8 cellular contexts compared by ENCODE assay signal in the genomic region with DNA sequence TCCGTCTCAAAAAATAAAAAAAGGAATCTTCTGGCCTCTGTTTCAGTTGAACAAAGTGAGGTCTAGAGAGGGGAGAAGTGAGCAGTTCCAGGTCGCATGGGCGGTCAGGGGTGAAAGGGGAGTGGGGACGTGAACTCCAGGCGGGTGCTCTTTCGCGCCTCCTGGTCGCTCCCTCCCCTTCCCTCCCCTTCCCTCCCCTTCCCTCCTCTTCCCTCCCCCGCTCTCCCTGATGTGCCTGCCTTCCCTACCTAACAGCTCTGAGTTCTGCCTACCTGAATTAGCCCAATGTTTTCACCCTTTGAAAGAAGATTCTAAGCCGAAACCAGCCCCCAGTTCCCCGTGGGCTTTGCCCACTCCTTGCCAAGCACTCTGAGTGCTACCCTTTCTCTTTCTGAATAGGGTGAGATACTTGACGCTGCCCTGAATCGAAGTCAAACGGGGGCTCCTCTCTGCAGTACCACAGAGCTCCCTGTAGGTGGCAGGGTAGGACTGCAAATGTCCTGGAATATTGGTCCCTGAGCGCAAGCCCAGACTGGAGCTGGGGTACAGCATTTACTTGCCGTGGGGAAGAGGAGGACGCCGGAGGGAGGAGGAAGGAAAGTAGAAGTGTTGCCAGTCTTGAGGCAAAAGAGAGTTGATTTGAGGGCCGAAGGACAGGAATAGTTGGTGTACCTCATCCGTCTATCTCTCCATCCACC.
DNase-seq lines count a peak whose midpoint lies in the region; ATAC-seq, FAIRE-seq and TF ChIP-seq lines count a peak whose summit lies in the region.
"Not testable (repeated sequence)": the region's sequence is repeated elsewhere in the genome, so short reads cannot be mapped to it uniquely, and the experiment has no call there.

No MANE protein-coding gene starts in this region.

- ATAC-seq in activated naive CD8-positive, alpha-beta T cell treated with anti-CD3 and anti-CD28 coated beads, Interleukin-2, amount 10 ng/mL, durations not matched to agents 7 days and 5 days (ENCODE audit: low read depth), result peak; percentile 75

- POLR2A ChIA-PET in activated naive CD8-positive, alpha-beta T cell treated with anti-CD3 and anti-CD28 coated beads, Interleukin-2, amount 10 ng/mL, durations not matched to agents 7 days and 5 days (lab: Charles Lee), result not testable (repeated sequence)

- H3K9me3 Mint-ChIP-seq in activated naive CD8-positive, alpha-beta T cell treated with anti-CD3 and anti-CD28 coated beads, Interleukin-2, amount 10 ng/mL, durations not matched to agents 7 days and 5 days; glutamatergic neuron (ENCODE audit: unreplicated experiment): not testable (repeated sequence)

- H3K36me3 ChIP-seq in neutrophil, result not testable (repeated sequence)

- H3K27ac ChIP-seq in VCaP, neutrophil: not testable (repeated sequence)

- H3K9me3 ChIP-seq in neutrophil, result not testable (repeated sequence)

- H3K27me3 Mint-ChIP-seq in activated naive CD8-positive, alpha-beta T cell treated with anti-CD3 and anti-CD28 coated beads, Interleukin-2, amount 10 ng/mL, durations not matched to agents 7 days and 5 days; glutamatergic neuron (ENCODE audit: unreplicated experiment): not testable (repeated sequence)

- H3K4me1 ChIP-seq in neutrophil (ENCODE audit: control insufficient read depth in 1 of 2, insufficient read depth in 1 of 2, low read depth in 1 of 2, low read length in 1 of 2), result not testable (repeated sequence)

- not testable (repeated sequence) for TF ChIP-seq POLR2A in H54 (IDR thresholded peaks at IDR 0.05; ENCODE audit: low read depth, low read length)

- DNase-seq in DMS 273 (lab: John Stamatoyannopoulos, UW; ENCODE audit: unreplicated experiment) (peak; percentile 67), NCI-H2196 (lab: John Stamatoyannopoulos, UW; ENCODE audit: unreplicated experiment) (peak; percentile 52), glutamatergic neuron (peak; percentile 60)
- not testable (repeated sequence) for DNase-seq in H54 (ENCODE audit: insufficient read length, low spot score)
- DNase-seq in activated naive CD8-positive, alpha-beta T cell treated with anti-CD3 and anti-CD28 coated beads, Interleukin-2, amount 10 ng/mL, durations not matched to agents 7 days and 5 days, result peak; percentile 60
- DNase-seq in stimulated activated naive CD4-positive, alpha-beta T cell treated with Interleukin-2 at 50 U/mL for 16 hours (lab: John Stamatoyannopoulos, UW), result peak; percentile 1

- H3K4me3 Mint-ChIP-seq in activated naive CD8-positive, alpha-beta T cell treated with anti-CD3 and anti-CD28 coated beads, Interleukin-2, amount 10 ng/mL, durations not matched to agents 7 days and 5 days, result peak overlapping the region; percentile 19
- not testable (repeated sequence) for H3K4me3 Mint-ChIP-seq in glutamatergic neuron (ENCODE audit: unreplicated experiment)

- not testable (repeated sequence) for H3K4me3 ChIP-seq in neutrophil (ENCODE audit: low read depth in 1 of 2, low read length in 1 of 2)

- peak; percentile 46 for TF ChIP-seq CTCF in VCaP (conservative IDR thresholded peaks at IDR 0.05)
- peak; percentile 73 for TF ChIP-seq CTCF in glutamatergic neuron (IDR thresholded peaks at IDR 0.05; ENCODE audit: partially characterized antibody, unreplicated experiment)
- TF ChIP-seq CTCF in neutrophil (IDR thresholded peaks at IDR 0.05), result peak; percentile 56

- H3K27ac Mint-ChIP-seq in activated naive CD8-positive, alpha-beta T cell treated with anti-CD3 and anti-CD28 coated beads, Interleukin-2, amount 10 ng/mL, durations not matched to agents 7 days and 5 days; glutamatergic neuron (ENCODE audit: unreplicated experiment): not testable (repeated sequence)

- H3K4me1 Mint-ChIP-seq in activated naive CD8-positive, alpha-beta T cell treated with anti-CD3 and anti-CD28 coated beads, Interleukin-2, amount 10 ng/mL, durations not matched to agents 7 days and 5 days, result peaks cover 18% of the 10 kb centered on the region
- H3K4me1 Mint-ChIP-seq in glutamatergic neuron (ENCODE audit: low read depth, unreplicated experiment), result not testable (repeated sequence)

- peak; percentile 36 for FAIRE-seq in H54 (lab: Jason Lieb, UNC)

- H3K36me3 Mint-ChIP-seq in activated naive CD8-positive, alpha-beta T cell treated with anti-CD3 and anti-CD28 coated beads, Interleukin-2, amount 10 ng/mL, durations not matched to agents 7 days and 5 days; glutamatergic neuron (ENCODE audit: unreplicated experiment): not testable (repeated sequence)

- H3K27me3 ChIP-seq in neutrophil, result not testable (repeated sequence)
